Comparison of ENCODE assay signal across 19 cellular contexts in the genomic region with DNA sequence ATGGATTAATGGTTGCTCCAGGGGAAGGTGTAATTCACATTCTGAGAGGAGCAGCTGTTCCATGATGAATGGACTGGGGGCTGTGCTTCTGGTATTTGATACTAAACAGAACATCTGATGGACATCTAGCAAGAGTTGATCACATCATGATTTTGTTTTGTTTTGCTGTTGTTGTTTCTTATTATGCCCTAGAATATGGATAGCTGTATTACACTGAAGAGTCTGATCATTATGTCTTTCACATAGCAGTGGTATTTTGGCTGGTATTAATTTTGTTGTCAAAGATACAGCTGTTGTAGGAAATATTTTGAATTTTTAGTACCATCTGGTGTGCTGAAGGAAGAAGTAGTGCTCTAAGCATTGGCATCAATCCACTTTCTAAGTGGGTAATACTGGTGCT.
"Had no signal": no experiment of that assay in that cellular context is flagged by ENCODE, and none has a peak within 500 bp of the region (broad histone marks: within the 10 kb centered on the region; RNA-seq: fewer than 3 reads in every experiment).

No MANE protein-coding gene starts in this region.

- H3K36me3 ChIP-seq: heart left ventricle, thoracic aorta, transverse colon had no signal

- H3K27me3 ChIP-seq: heart left ventricle, transverse colon had no signal

- H3K9me3 Mint-ChIP-seq: stimulated activated naive B cell treated with anti-CD40 and anti-IgM and Interleukin-4, amounts not matched to agents 10 μg/mL and 1 μg/mL and 100 μg/mL, for 72 hours had no signal

- DNase-seq: cortex of kidney; dorsolateral prefrontal cortex; effector CD8-positive, alpha-beta T cell; foreskin melanocyte; heart left ventricle; hippocampal formation; kidney glomerular epithelial cell; mesendoderm; naive thymus-derived CD8-positive, alpha-beta T cell; posterior cingulate gyrus; stimulated activated CD4-positive, alpha-beta T cell treated with anti-CD3 and anti-CD28 coated beads, Interleukin-2, amount 100 ng/mL, for 24 hours; stimulated activated CD4-positive, alpha-beta T cell treated with anti-CD3 and anti-CD28 coated beads, Interleukin-4, amount 100 ng/mL, for 4 hours; stimulated activated naive B cell treated with anti-CD40 and anti-IgM and Interleukin-4, amounts not matched to agents 10 μg/mL and 1 μg/mL and 100 μg/mL, for 72 hours; stimulated activated naive CD8-positive, alpha-beta T cell treated with anti-CD3 and anti-CD28 coated beads, Interleukin-15, amount 100 ng/mL, for 72 hours; transverse colon had no signal

- ATAC-seq: heart left ventricle; naive thymus-derived CD8-positive, alpha-beta T cell; sciatic nerve; stimulated activated naive B cell treated with anti-CD40 and anti-IgM and Interleukin-4, amounts not matched to agents 10 μg/mL and 1 μg/mL and 100 μg/mL, for 72 hours; stimulated activated naive CD8-positive, alpha-beta T cell treated with anti-CD3 and anti-CD28 coated beads, Interleukin-15, amount 100 ng/mL, for 72 hours had no signal

- H3K36me3 Mint-ChIP-seq: naive thymus-derived CD8-positive, alpha-beta T cell; stimulated activated naive B cell treated with anti-CD40 and anti-IgM and Interleukin-4, amounts not matched to agents 10 μg/mL and 1 μg/mL and 100 μg/mL, for 72 hours had no signal

- H3K27me3 Mint-ChIP-seq: naive thymus-derived CD8-positive, alpha-beta T cell; stimulated activated naive CD8-positive, alpha-beta T cell treated with anti-CD3 and anti-CD28 coated beads, Interleukin-15, amount 100 ng/mL, for 72 hours had no signal

- H3K27ac Mint-ChIP-seq: naive thymus-derived CD8-positive, alpha-beta T cell; stimulated activated naive B cell treated with anti-CD40 and anti-IgM and Interleukin-4, amounts not matched to agents 10 μg/mL and 1 μg/mL and 100 μg/mL, for 72 hours; stimulated activated naive CD8-positive, alpha-beta T cell treated with anti-CD3 and anti-CD28 coated beads, Interleukin-15, amount 100 ng/mL, for 72 hours had no signal

- H3K4me1 ChIP-seq: heart left ventricle, transverse colon had no signal

- H3K27ac ChIP-seq: dorsolateral prefrontal cortex, heart left ventricle, skin epidermis, thoracic aorta, transverse colon had no signal

- H3K4me3 ChIP-seq: dorsolateral prefrontal cortex, heart left ventricle, skin epidermis, thoracic aorta, transverse colon had no signal

- H3K4me3 Mint-ChIP-seq: naive thymus-derived CD8-positive, alpha-beta T cell; neural crest cell; stimulated activated naive B cell treated with anti-CD40 and anti-IgM and Interleukin-4, amounts not matched to agents 10 μg/mL and 1 μg/mL and 100 μg/mL, for 72 hours; stimulated activated naive CD8-positive, alpha-beta T cell treated with anti-CD3 and anti-CD28 coated beads, Interleukin-15, amount 100 ng/mL, for 72 hours had no signal

- H3K9me3 ChIP-seq: heart left ventricle, thoracic aorta, transverse colon had no signal

- H3K4me1 Mint-ChIP-seq: naive thymus-derived CD8-positive, alpha-beta T cell; neural crest cell; stimulated activated naive B cell treated with anti-CD40 and anti-IgM and Interleukin-4, amounts not matched to agents 10 μg/mL and 1 μg/mL and 100 μg/mL, for 72 hours; stimulated activated naive CD8-positive, alpha-beta T cell treated with anti-CD3 and anti-CD28 coated beads, Interleukin-15, amount 100 ng/mL, for 72 hours had no signal
